33 cellular contexts compared by ENCODE assay signal in the genomic region with DNA sequence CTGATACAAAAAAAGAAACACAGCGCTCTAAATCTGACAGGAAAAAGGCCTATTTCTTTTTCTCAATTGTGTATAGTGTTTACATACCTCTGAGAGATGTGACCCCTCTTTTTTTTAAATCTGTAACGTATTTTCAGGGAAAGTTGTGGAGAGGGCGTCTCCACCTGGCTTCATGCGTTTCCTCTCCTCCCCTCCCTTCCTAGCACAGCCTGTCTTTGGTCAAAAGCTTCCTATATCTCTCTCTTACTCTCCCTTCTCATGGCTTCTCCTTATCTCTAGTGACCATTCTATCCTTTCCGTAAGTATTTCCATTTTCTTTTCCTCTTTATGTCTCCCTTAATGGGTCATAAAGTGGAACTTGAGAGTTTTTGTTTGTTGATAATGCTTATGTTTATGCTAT.
"Had no signal": no experiment of that assay in that cellular context is flagged by ENCODE, and none has a peak within 500 bp of the region (broad histone marks: within the 10 kb centered on the region; RNA-seq: fewer than 3 reads in every experiment).

No MANE protein-coding gene starts in this region.

- H3K9me3 Mint-ChIP-seq: activated B cell treated with CpG ODN at 0.5 μM for 24 hours; activated naive CD8-positive, alpha-beta T cell treated with anti-CD3 and anti-CD28 coated beads for 36 hours; stimulated activated effector memory CD8-positive, alpha-beta T cell treated with anti-CD3 and anti-CD28 coated beads, Interleukin-12 subunit alpha, Interleukin-12 subunit beta, amount 100 ng/mL, for 72 hours; stimulated activated naive CD8-positive, alpha-beta T cell treated with anti-CD3 and anti-CD28 coated beads, Interleukin-15, Interleukin-2, amounts not matched to agents 100 ng/mL and 50 ng/mL, for 24 hours; T-helper 2 cell treated with Interferon-gamma antibody and Interleukin-4, amounts not matched to agents 5 μg/mL and 100 μg/mL, for 36 hours had no signal

- H3K4me1 ChIP-seq: adrenal gland, body of pancreas, esophagus squamous epithelium, heart right ventricle, pancreas, prostate gland had no signal

- H3K27me3 Mint-ChIP-seq: activated B cell treated with CpG ODN at 0.5 μM for 24 hours; activated CD8-positive, alpha-beta memory T cell treated with anti-CD3 and anti-CD28 coated beads, Interleukin-2, amount 10 ng/mL, durations not matched to agents 7 days and 5 days; activated naive CD8-positive, alpha-beta T cell treated with anti-CD3 and anti-CD28 coated beads for 36 hours; stimulated activated naive CD8-positive, alpha-beta T cell treated with anti-CD3 and anti-CD28 coated beads, Interleukin-15, Interleukin-2, amounts not matched to agents 100 ng/mL and 50 ng/mL, for 24 hours had no signal

- H3K27ac ChIP-seq: adrenal gland, body of pancreas, epithelial cell of prostate, esophagus squamous epithelium, heart right ventricle, pancreas, prostate gland, skin epidermis, thoracic aorta had no signal

- H3K36me3 ChIP-seq: adrenal gland, esophagus squamous epithelium, heart right ventricle, pancreas, prostate gland, thoracic aorta had no signal

- H3K36me3 Mint-ChIP-seq: activated CD8-positive, alpha-beta memory T cell treated with anti-CD3 and anti-CD28 coated beads, Interleukin-2, amount 10 ng/mL, durations not matched to agents 7 days and 5 days; activated naive CD8-positive, alpha-beta T cell treated with anti-CD3 and anti-CD28 coated beads for 36 hours; natural killer cell; stimulated activated effector memory CD8-positive, alpha-beta T cell treated with anti-CD3 and anti-CD28 coated beads, Interleukin-12 subunit alpha, Interleukin-12 subunit beta, amount 100 ng/mL, for 72 hours had no signal

- DNase-seq: activated B cell treated with CpG ODN at 0.5 μM for 24 hours; activated CD4-positive, alpha-beta T cell treated with anti-CD3 and anti-CD28 coated beads, Interleukin-2, amount 50 U/mL, for 1 hour; activated CD8-positive, alpha-beta memory T cell treated with anti-CD3 and anti-CD28 coated beads, Interleukin-2, amount 10 ng/mL, durations not matched to agents 7 days and 5 days; activated CD8-positive, alpha-beta T cell treated with anti-CD3 and anti-CD28 coated beads, Interleukin-2, amount 10 ng/mL, durations not matched to agents 7 days and 5 days; activated effector memory CD4-positive, alpha-beta T cell treated with Interleukin-2 at 50 U/mL for 16 hours; activated naive CD4-positive, alpha-beta T cell treated with Interleukin-2 at 50 U/mL for 16 hours; activated naive CD8-positive, alpha-beta T cell treated with anti-CD3 and anti-CD28 coated beads for 36 hours; adrenal gland; aorta; body of pancreas; dermis blood vessel endothelial cell; effector CD4-positive, alpha-beta T cell; esophagus squamous epithelium; foreskin melanocyte; heart right ventricle; kidney glomerular epithelial cell; mesendoderm; natural killer cell; pancreas; retina; stimulated activated CD4-positive, alpha-beta T cell treated with anti-CD3 and anti-CD28 coated beads, Interleukin-4, amount 100 ng/mL, for 24 hours; T-helper 1 cell; trophoblast cell had no signal

- H3K9me3 ChIP-seq: adrenal gland, body of pancreas, esophagus squamous epithelium, heart right ventricle, pancreas, prostate gland, thoracic aorta had no signal

- ATAC-seq: activated CD8-positive, alpha-beta memory T cell treated with anti-CD3 and anti-CD28 coated beads, Interleukin-2, amount 10 ng/mL, durations not matched to agents 7 days and 5 days; activated CD8-positive, alpha-beta T cell treated with anti-CD3 and anti-CD28 coated beads, Interleukin-2, amount 10 ng/mL, durations not matched to agents 7 days and 5 days; body of pancreas; heart right ventricle; left lobe of liver; natural killer cell; pancreas; sciatic nerve; stimulated activated effector memory CD8-positive, alpha-beta T cell treated with anti-CD3 and anti-CD28 coated beads, Interleukin-12 subunit alpha, Interleukin-12 subunit beta, amount 100 ng/mL, for 72 hours had no signal

- H3K4me3 Mint-ChIP-seq: activated B cell treated with CpG ODN at 0.5 μM for 24 hours; activated CD8-positive, alpha-beta memory T cell treated with anti-CD3 and anti-CD28 coated beads, Interleukin-2, amount 10 ng/mL, durations not matched to agents 7 days and 5 days; activated CD8-positive, alpha-beta T cell treated with anti-CD3 and anti-CD28 coated beads, Interleukin-2, amount 10 ng/mL, durations not matched to agents 7 days and 5 days; activated naive CD8-positive, alpha-beta T cell treated with anti-CD3 and anti-CD28 coated beads for 36 hours; natural killer cell; stimulated activated effector memory CD8-positive, alpha-beta T cell treated with anti-CD3 and anti-CD28 coated beads, Interleukin-12 subunit alpha, Interleukin-12 subunit beta, amount 100 ng/mL, for 72 hours; stimulated activated naive CD8-positive, alpha-beta T cell treated with anti-CD3 and anti-CD28 coated beads, Interleukin-15, Interleukin-2, amounts not matched to agents 100 ng/mL and 50 ng/mL, for 24 hours; T-helper 2 cell treated with Interferon-gamma antibody and Interleukin-4, amounts not matched to agents 5 μg/mL and 100 μg/mL, for 36 hours had no signal

- H3K4me1 Mint-ChIP-seq: activated B cell treated with CpG ODN at 0.5 μM for 24 hours; activated CD8-positive, alpha-beta memory T cell treated with anti-CD3 and anti-CD28 coated beads, Interleukin-2, amount 10 ng/mL, durations not matched to agents 7 days and 5 days; activated naive CD8-positive, alpha-beta T cell treated with anti-CD3 and anti-CD28 coated beads for 36 hours; natural killer cell; stimulated activated effector memory CD8-positive, alpha-beta T cell treated with anti-CD3 and anti-CD28 coated beads, Interleukin-12 subunit alpha, Interleukin-12 subunit beta, amount 100 ng/mL, for 72 hours had no signal

- H3K27ac Mint-ChIP-seq: activated B cell treated with CpG ODN at 0.5 μM for 24 hours; activated CD8-positive, alpha-beta memory T cell treated with anti-CD3 and anti-CD28 coated beads, Interleukin-2, amount 10 ng/mL, durations not matched to agents 7 days and 5 days; activated CD8-positive, alpha-beta T cell treated with anti-CD3 and anti-CD28 coated beads, Interleukin-2, amount 10 ng/mL, durations not matched to agents 7 days and 5 days; activated naive CD8-positive, alpha-beta T cell treated with anti-CD3 and anti-CD28 coated beads for 36 hours; natural killer cell; stimulated activated effector memory CD8-positive, alpha-beta T cell treated with anti-CD3 and anti-CD28 coated beads, Interleukin-12 subunit alpha, Interleukin-12 subunit beta, amount 100 ng/mL, for 72 hours; stimulated activated naive CD8-positive, alpha-beta T cell treated with anti-CD3 and anti-CD28 coated beads, Interleukin-15, Interleukin-2, amounts not matched to agents 100 ng/mL and 50 ng/mL, for 24 hours; T-helper 2 cell treated with Interferon-gamma antibody and Interleukin-4, amounts not matched to agents 5 μg/mL and 100 μg/mL, for 36 hours had no signal

- H3K27me3 ChIP-seq: adrenal gland, body of pancreas, esophagus squamous epithelium, heart right ventricle, pancreas had no signal

- H3K4me3 ChIP-seq: adrenal gland, body of pancreas, esophagus squamous epithelium, heart right ventricle, lung, pancreas, prostate gland, skin epidermis, thoracic aorta had no signal
